In genomic region chr3:47379488-47379899, GRCh38 we compare ENCODE assay signal across 8 cellular contexts. TPM values are rescaled to one million over a fixed set of nuclear protein-coding genes. Genes with fewer than 3 reads are reported as not detected.
A peak's percentile ranks its signal among the peaks of the same experiment; 100 is the strongest.
DNase-seq lines count a peak whose midpoint lies in the region; ATAC-seq, FAIRE-seq and TF ChIP-seq lines count a peak whose summit lies in the region.

No MANE protein-coding gene starts in this region.

- H3K27ac ChIP-seq in heart left ventricle (peak overlapping the region in 6 of 12 donors; percentile 86 to 98 (median 97)), upper lobe of right lung (peak overlapping the region; percentile 91)

- H3K27me3 Mint-ChIP-seq in memory B cell = peaks cover 5% of the 10 kb centered on the region

- H3K36me3 Mint-ChIP-seq in memory B cell = no peaks in the 10 kb centered on the region

- ATAC-seq in heart left ventricle = no peak
- ATAC-seq in Right ventricle myocardium superior (ENCODE audit: poor library complexity) = no peak
- ATAC-seq in memory B cell (ENCODE audit: low read depth) = no peak
- ATAC-seq in upper lobe of right lung = no peak
- ATAC-seq in HG02759 (IDR thresholded peaks at IDR 0.05; ENCODE audit: unreplicated experiment) = no peak

- in situ Hi-C loops in astrocyte of the spinal cord (cut with HindIII; ENCODE audit: low sequenced_read_pairs) = no loop called here

- TF ChIP-seq POLR2A in heart left ventricle (IDR thresholded peaks at IDR 0.05) = no peak
- TF ChIP-seq POLR2A in GM12891 (IDR thresholded peaks at IDR 0.05; ENCODE audit: low read depth, low read length) = no peak

- intact Hi-C loops in heart left ventricle (cut with DNase I) (loop anchor here in 1 of 10 donors (10.0 kb wide), 1 partner anchor 675 kb away; the partner anchor contains the start of gene TMIE), Right ventricle myocardium superior (cut with DNase I) (no loop called here), upper lobe of right lung (cut with DNase I) (no loop called here)

- H3K36me3 ChIP-seq in heart left ventricle = peaks cover 0 to 5% (median 0%) of the 10 kb centered on the region in 9 donors
- H3K36me3 ChIP-seq in upper lobe of right lung = no peaks in the 10 kb centered on the region

- H3K27me3 ChIP-seq in heart left ventricle (no peaks in the 10 kb centered on the region), upper lobe of right lung (no peaks in the 10 kb centered on the region)

- H3K4me3 ChIP-seq in heart left ventricle = peak overlapping the region in 11 of 12 donors; percentile 60 to 97 (median 83)
- H3K4me3 ChIP-seq in astrocyte of the spinal cord (ENCODE audit: low read depth, low read length) = peak overlapping the region; percentile 91
- H3K4me3 ChIP-seq in upper lobe of right lung = peak overlapping the region; percentile 74

- peaks cover 35% of the 10 kb centered on the region for H3K4me1 Mint-ChIP-seq in memory B cell

- TF ChIP-seq CTCF in heart left ventricle (IDR thresholded peaks at IDR 0.05) (no peak), astrocyte of the spinal cord (IDR thresholded peaks at IDR 0.05; ENCODE audit: low read depth, low read length) (no peak), upper lobe of right lung (IDR thresholded peaks at IDR 0.05) (no peak)

- H3K4me1 ChIP-seq in heart left ventricle = peaks cover 0 to 50% (median 22%) of the 10 kb centered on the region in 12 donors
- peaks cover 20% of the 10 kb centered on the region for H3K4me1 ChIP-seq in upper lobe of right lung

- 90 to 92% (median 91%) methylated on average over 16 of the region's 16 CpGs for WGBS in heart left ventricle, 4 donors

- no peaks in the 10 kb centered on the region for H3K9me3 ChIP-seq in heart left ventricle
- H3K9me3 ChIP-seq in upper lobe of right lung = no peaks in the 10 kb centered on the region

- peak overlapping the region; percentile 97 for H3K27ac Mint-ChIP-seq in memory B cell

- no peaks in the 10 kb centered on the region for H3K9me3 Mint-ChIP-seq in memory B cell

- DNase-seq in heart left ventricle = no peak
- no peak for DNase-seq in Right ventricle myocardium superior
- no peak for DNase-seq in astrocyte of the spinal cord (ENCODE audit: low read depth, low spot score)
- no peak for DNase-seq in memory B cell (ENCODE audit: low spot score in 2 of 2)
- DNase-seq in upper lobe of right lung = no peak
- DNase-seq in GM12891 (ENCODE audit: insufficient read length, low spot score) = no peak
- DNase-seq in NCI-H2227 (lab: John Stamatoyannopoulos, UW; ENCODE audit: unreplicated experiment) = no peak

- no peak for FAIRE-seq in GM12891 (lab: Jason Lieb, UNC)

- peak overlapping the region; percentile 98 for H3K4me3 Mint-ChIP-seq in memory B cell

TF ChIP-seq in GM12891, 5 proteins besides CTCF, POLR2A, EP300 and RAD21:
- TF ChIP-seq POU2F2 (IDR thresholded peaks at IDR 0.05; ENCODE audit: low read depth, low read length) (no peak), POLR2AphosphoS5 (IDR thresholded peaks at IDR 0.05; ENCODE audit: low read depth, low read length) (no peak), TAF1 (IDR thresholded peaks at IDR 0.05; ENCODE audit: low read depth, low read length) (no peak), SPI1 (IDR thresholded peaks at IDR 0.05; ENCODE audit: low read depth, low read length) (no peak), PAX5 (IDR thresholded peaks at IDR 0.05; ENCODE audit: insufficient read depth, low read length, severe bottlenecking) (no peak)
TF ChIP-seq in GM12891: peak in this region for 0.

RNA-seq across cellular contexts. Expression of gene PTPN23, which starts 1.3 kb away (rescaled TPM):
- total RNA-seq in heart left ventricle (10 to 100 TPM; 13.0 to 30.3 (median 19.5) TPM), Right ventricle myocardium superior (19.0 TPM), upper lobe of right lung (56.2 TPM)
- polyA plus RNA-seq in heart left ventricle = 10 to 100 TPM; 11.0 to 17.4 TPM
- polyA plus RNA-seq in GM12891 (2012; ENCODE audit: low read depth, missing spikeins) = 12.6 TPM
